Comparison of ENCODE assay signal across 10 cellular contexts in the genomic region with DNA sequence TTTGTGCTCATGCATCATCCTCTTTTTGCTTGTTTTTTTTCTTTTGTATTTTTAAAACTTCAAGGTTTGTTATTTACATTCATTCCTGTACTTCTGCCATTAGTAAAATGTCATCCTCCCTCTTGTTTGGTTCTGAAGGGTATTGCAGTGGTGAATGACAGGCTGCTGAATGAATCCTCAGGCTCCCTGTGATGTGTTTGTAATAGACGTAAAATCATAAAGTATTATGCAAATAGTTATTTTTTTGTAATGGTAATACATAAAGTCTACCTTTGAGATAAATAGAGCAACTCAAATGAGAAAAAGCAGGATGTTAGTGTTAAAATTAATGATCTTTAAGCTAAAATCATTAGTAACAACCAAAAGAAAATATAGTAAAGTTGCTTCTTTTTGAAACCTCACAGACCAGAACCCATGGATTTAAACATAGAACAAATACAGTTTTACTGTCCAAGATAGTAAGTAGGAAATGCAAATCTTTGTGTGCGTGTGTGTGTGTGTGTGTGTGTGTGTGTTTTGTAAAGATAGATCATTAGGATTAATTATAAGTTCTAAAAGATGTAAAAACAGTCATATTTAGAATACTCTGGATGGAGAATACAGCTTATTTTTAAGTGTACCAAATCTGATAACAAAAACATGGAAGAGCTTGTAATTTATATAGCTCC. TPM values are rescaled to one million over a fixed set of nuclear protein-coding genes. Genes with fewer than 3 reads are reported as not detected.
DNase-seq lines count a peak whose midpoint lies in the region; ATAC-seq and TF ChIP-seq lines count a peak whose summit lies in the region.
"Had no signal": no experiment of that assay in that cellular context is flagged by ENCODE, and none has a peak within 500 bp of the region (broad histone marks: within the 10 kb centered on the region; RNA-seq: fewer than 3 reads in every experiment).

No MANE protein-coding gene starts in this region.

- TF ChIP-seq CTCF in HFFc6 (IDR thresholded peaks at IDR 0.05), result no peak
- no peak for TF ChIP-seq CTCF in nephron (IDR thresholded peaks at IDR 0.05; ENCODE audit: unreplicated experiment in 3 of 3)
- no peak for TF ChIP-seq CTCF in endothelial cell (IDR thresholded peaks at IDR 0.05; ENCODE audit: unreplicated experiment)

- DNase-seq in DMS53 (lab: John Stamatoyannopoulos, UW), result peak; percentile 17
- DNase-seq in DMS53 treated with DMSO at 0.1 percent for 48 hours (lab: John Stamatoyannopoulos, UW; ENCODE audit: unreplicated experiment), result no peak
- no peak for DNase-seq in HFFc6
- DNase-seq in activated T-helper 2 cell treated with anti-CD3 and anti-CD28 coated beads, Interferon-gamma antibody, Interleukin-2, Interleukin-4, amounts not matched to agents 10 μg/mL and 5 μg/mL and 100 μg/mL, durations not matched to agents 14 hours and 24 hours and 36 hours (ENCODE audit: low spot score), result no peak
- DNase-seq in stimulated activated CD4-positive, alpha-beta T cell treated with anti-CD3 and anti-CD28 coated beads, Interleukin-4, amount 100 ng/mL, for 1 hour, result no peak
- DNase-seq in endothelial cell (ENCODE audit: low spot score), result no peak
- DNase-seq: left ventricle myocardium inferior, NCI-H2107 had no signal

- no peaks in the 10 kb centered on the region for H3K36me3 Mint-ChIP-seq in HFFc6 (ENCODE audit: low read depth)
- H3K36me3 Mint-ChIP-seq in activated T-helper 2 cell treated with anti-CD3 and anti-CD28 coated beads, Interferon-gamma antibody, Interleukin-2, Interleukin-4, amounts not matched to agents 10 μg/mL and 5 μg/mL and 100 μg/mL, durations not matched to agents 14 hours and 24 hours and 36 hours (ENCODE audit: low read depth), result peaks cover 16% of the 10 kb centered on the region
- no peaks in the 10 kb centered on the region for H3K36me3 Mint-ChIP-seq in nephron (ENCODE audit: low read depth)
- no peaks in the 10 kb centered on the region for H3K36me3 Mint-ChIP-seq in endothelial cell (ENCODE audit: low read depth, unreplicated experiment)

- H3K27me3 Mint-ChIP-seq in HFFc6 (ENCODE audit: insufficient read depth), result no peaks in the 10 kb centered on the region; the same call in 1 of the 2 replicates
- no peaks in the 10 kb centered on the region for H3K27me3 Mint-ChIP-seq in activated T-helper 2 cell treated with anti-CD3 and anti-CD28 coated beads, Interferon-gamma antibody, Interleukin-2, Interleukin-4, amounts not matched to agents 10 μg/mL and 5 μg/mL and 100 μg/mL, durations not matched to agents 14 hours and 24 hours and 36 hours (ENCODE audit: low read depth)
- no peaks in the 10 kb centered on the region for H3K27me3 Mint-ChIP-seq in nephron (ENCODE audit: low read depth)
- H3K27me3 Mint-ChIP-seq in endothelial cell (ENCODE audit: unreplicated experiment), result peaks cover 2% of the 10 kb centered on the region

- H3K4me3 Mint-ChIP-seq in HFFc6 (peak overlapping the region; percentile 76), nephron (peak overlapping the region in 2 of 3 experiments; percentile 22 to 34), endothelial cell (ENCODE audit: unreplicated experiment) (no peak overlapping the region)
- peak overlapping the region; percentile 50 for H3K4me3 Mint-ChIP-seq in activated T-helper 2 cell treated with anti-CD3 and anti-CD28 coated beads, Interferon-gamma antibody, Interleukin-2, Interleukin-4, amounts not matched to agents 10 μg/mL and 5 μg/mL and 100 μg/mL, durations not matched to agents 14 hours and 24 hours and 36 hours (ENCODE audit: low read depth)

- intact Hi-C loops in activated T-helper 2 cell treated with anti-CD3 and anti-CD28 coated beads, Interferon-gamma antibody, Interleukin-2, Interleukin-4, amounts not matched to agents 10 μg/mL and 5 μg/mL and 100 μg/mL, durations not matched to agents 14 hours and 24 hours and 36 hours (cut with micrococcal nuclease), result loop anchor here (5.0 kb wide), 2 partner anchors 64 to 291 kb away; no protein-coding TSS in a partner anchor

- H3K4me1 Mint-ChIP-seq in HFFc6 (ENCODE audit: low read depth) (peaks cover 41% of the 10 kb centered on the region), nephron (peaks cover 10% of the 10 kb centered on the region), endothelial cell (ENCODE audit: unreplicated experiment) (peaks cover 20% of the 10 kb centered on the region)
- peaks cover 33% of the 10 kb centered on the region for H3K4me1 Mint-ChIP-seq in activated T-helper 2 cell treated with anti-CD3 and anti-CD28 coated beads, Interferon-gamma antibody, Interleukin-2, Interleukin-4, amounts not matched to agents 10 μg/mL and 5 μg/mL and 100 μg/mL, durations not matched to agents 14 hours and 24 hours and 36 hours (ENCODE audit: low read depth)

- H3K9me3 Mint-ChIP-seq in HFFc6 (no peaks in the 10 kb centered on the region), nephron (no peaks in the 10 kb centered on the region), endothelial cell (ENCODE audit: unreplicated experiment) (no peaks in the 10 kb centered on the region)
- no peaks in the 10 kb centered on the region for H3K9me3 Mint-ChIP-seq in activated T-helper 2 cell treated with anti-CD3 and anti-CD28 coated beads, Interferon-gamma antibody, Interleukin-2, Interleukin-4, amounts not matched to agents 10 μg/mL and 5 μg/mL and 100 μg/mL, durations not matched to agents 14 hours and 24 hours and 36 hours

- H3K27ac Mint-ChIP-seq in HFFc6 (peak overlapping the region; percentile 27), nephron (no peak overlapping the region), endothelial cell (ENCODE audit: unreplicated experiment) (no peak overlapping the region)
- H3K27ac Mint-ChIP-seq in activated T-helper 2 cell treated with anti-CD3 and anti-CD28 coated beads, Interferon-gamma antibody, Interleukin-2, Interleukin-4, amounts not matched to agents 10 μg/mL and 5 μg/mL and 100 μg/mL, durations not matched to agents 14 hours and 24 hours and 36 hours, result no peak overlapping the region

- no peak for ATAC-seq in activated CD4-positive, CD25-positive, alpha-beta regulatory T cell treated with anti-CD3 and anti-CD28 coated beads, Interleukin-2, amount 50 U/mL, for 24 hours

RNA-seq across cellular contexts. Expression of gene GLCCI1, which starts 4.5 kb away (rescaled TPM):
- 10 to 100 TPM; 15.0 to 17.7 (median 16.2) TPM for total RNA-seq in HFFc6 (2021; fragmentation: NEBNext Ultra II Directional; extraction: Animal tissue kit (Norgen Biotek cat#: 25700))
- 23.8 and 27.9 TPM in 2 replicates for total RNA-seq in activated T-helper 2 cell treated with anti-CD3 and anti-CD28 coated beads, Interferon-gamma antibody, Interleukin-2, Interleukin-4, amounts not matched to agents 10 μg/mL and 5 μg/mL and 100 μg/mL, durations not matched to agents 14 hours and 24 hours and 36 hours
- total RNA-seq in endothelial cell (ENCODE audit: unreplicated experiment), result 13.8 TPM
